In genomic region chr2:43224131-43224570, GRCh38 we compare ENCODE assay signal across 8 cellular contexts. TPM values are rescaled to one million over a fixed set of nuclear protein-coding genes. Genes with fewer than 3 reads are reported as not detected.
DNase-seq lines count a peak whose midpoint lies in the region; ATAC-seq and TF ChIP-seq lines count a peak whose summit lies in the region.

No MANE protein-coding gene starts in this region.

- H3K27me3 ChIP-seq in Caco-2 (replicated peaks; ENCODE audit: control insufficient read depth, insufficient read depth, low read length) (no peaks in the 10 kb centered on the region), MG63 (no peaks in the 10 kb centered on the region), duodenal mucosa (ENCODE audit: control insufficient read depth in 1 of 2, insufficient read depth in 2 of 2, low read length in 2 of 2) (no peaks in the 10 kb centered on the region), lung (ENCODE audit: control insufficient read depth, insufficient read depth) (no peaks in the 10 kb centered on the region)

- H3K27ac Mint-ChIP-seq in Caco-2 (ENCODE audit: unreplicated experiment), result peak overlapping the region; percentile 85

- H3K27me3 Mint-ChIP-seq in Caco-2 (ENCODE audit: insufficient read depth, unreplicated experiment), result no peaks in the 10 kb centered on the region

- H3K4me3 Mint-ChIP-seq in Caco-2 (ENCODE audit: unreplicated experiment), result peak overlapping the region; percentile 70

- 0 to 1% methylated on average over 40 to 41 of the region's 41 CpGs for WGBS in lung, 2 donors

- peak overlapping the region; percentile 98 for H3K4me3 ChIP-seq in Caco-2 (ENCODE audit: low read depth, low read length)
- H3K4me3 ChIP-seq in MG63, result peak overlapping the region; percentile 70
- H3K4me3 ChIP-seq in duodenal mucosa (ENCODE audit: low read depth in 1 of 2, low read length in 2 of 2), result peak overlapping the region; percentile 91 to 97
- H3K4me3 ChIP-seq in lung, result peak overlapping the region; percentile 92

- H3K27ac ChIP-seq in duodenal mucosa (ENCODE audit: low read depth, low read length) (peak overlapping the region; percentile 99), lung (ENCODE audit: low read depth in 1 of 2, low read length in 1 of 2) (peak overlapping the region; percentile 95 to 100)

- ATAC-seq in lung (ENCODE audit: insufficient read depth, low FRiP score) (no peak), HG03354 (IDR thresholded peaks at IDR 0.05; ENCODE audit: poor library complexity, severe bottlenecking, unreplicated experiment) (no peak), GM18498 (IDR thresholded peaks at IDR 0.05; ENCODE audit: unreplicated experiment) (no peak)

- H3K9ac ChIP-seq in duodenal mucosa (ENCODE audit: low read depth in 1 of 2, low read length in 2 of 2), result peak overlapping the region; percentile 79 to 91

- H3K36me3 ChIP-seq in Caco-2 (ENCODE audit: control insufficient read depth, insufficient read depth, low read length) (peaks cover 21% of the 10 kb centered on the region), MG63 (peaks cover 55% of the 10 kb centered on the region), duodenal mucosa (ENCODE audit: control insufficient read depth in 1 of 2, insufficient read depth in 2 of 2, low read length in 2 of 2) (peaks cover 24 to 35% of the 10 kb centered on the region in 2 donors), lung (ENCODE audit: control insufficient read depth in 2 of 2, insufficient read depth in 2 of 2, low read length in 2 of 2) (peaks cover 4 to 19% of the 10 kb centered on the region in 2 donors)

- no TSS peak for BruUV-seq in Caco-2 (replicated peaks; lab: Mats Ljungman, UMichigan)

- H3K9me3 Mint-ChIP-seq in Caco-2 (ENCODE audit: unreplicated experiment), result no peaks in the 10 kb centered on the region

- TF ChIP-seq CTCF in Caco-2 (IDR thresholded peaks at IDR 0.05; ENCODE audit: insufficient read depth in 1 of 2, low read depth in 1 of 2, low read length in 1 of 2, severe bottlenecking in 1 of 2, unreplicated experiment in 1 of 2), result peak in 1 of 2 experiments; percentile 61
- no peak for TF ChIP-seq CTCF in lung (IDR thresholded peaks at IDR 0.05; ENCODE audit: control extremely low read depth, extremely low read depth)

- H3K9me3 ChIP-seq in Caco-2 (no peaks in the 10 kb centered on the region), MG63 (no peaks in the 10 kb centered on the region), duodenal mucosa (ENCODE audit: control insufficient read depth in 1 of 2, low read length in 2 of 2) (no peaks in the 10 kb centered on the region), lung (ENCODE audit: control insufficient read depth in 2 of 2, insufficient read depth in 1 of 2, low read length in 1 of 2) (no peaks in the 10 kb centered on the region)

- DNase-seq in Caco-2 (peak; percentile 87 to 88), MG63 (peak; percentile 87), lung (ENCODE audit: low spot score) (peak; percentile 69)
- peak; percentile 72 for DNase-seq in activated CD4-positive, alpha-beta T cell treated with anti-CD3 and anti-CD28 coated beads, Interleukin-2, amount 50 U/mL, for 1 hour
- DNase-seq in stimulated activated CD8-positive, alpha-beta memory T cell treated with anti-CD3 and anti-CD28 coated beads, Interleukin-12 subunit alpha, Interleukin-12 subunit beta, amount 100 ng/mL, for 1 hour (ENCODE audit: low read depth), result peak; percentile 56

- intact Hi-C loops in Caco-2 (cut with micrococcal nuclease; ENCODE audit: unreplicated experiment), result no loop called here

- CTCF ChIA-PET in Caco-2 (lab: Charles Lee), result interaction anchor here (0.6 kb wide), 1 partner anchor 241 kb away, joined by 3 read pairs; no protein-coding TSS in a partner anchor

- peaks cover 22% of the 10 kb centered on the region for H3K4me1 Mint-ChIP-seq in Caco-2 (ENCODE audit: low read depth, unreplicated experiment)

- peaks cover 88% of the 10 kb centered on the region for H3K36me3 Mint-ChIP-seq in Caco-2 (ENCODE audit: insufficient read depth, unreplicated experiment)

- H3K4me1 ChIP-seq in Caco-2 (peaks cover 38% of the 10 kb centered on the region), duodenal mucosa (ENCODE audit: control insufficient read depth in 1 of 2, insufficient read depth in 2 of 2, low read length in 2 of 2) (peaks cover 39 to 42% of the 10 kb centered on the region in 2 donors), lung (ENCODE audit: control insufficient read depth in 2 of 2, insufficient read depth in 2 of 2, low read length in 2 of 2) (peaks cover 9% of the 10 kb centered on the region in 2 donors)

- POLR2A ChIA-PET in Caco-2 (lab: Charles Lee), result interaction anchor here (0.7 to 1.9 kb wide), 3 partner anchors 62 to 249 kb away, joined by 4 to 21 read pairs (median 11); no protein-coding TSS in a partner anchor

RNA-seq across cellular contexts. Expression of gene ZFP36L2, which starts 2.3 kb away (rescaled TPM):
- total RNA-seq in Caco-2 (2022) (225 and 237 TPM in 2 replicates), lung (100 to 1,000 TPM in 1 of 2 donors, 10 to 100 TPM in 1; 63.1 to 110 TPM)
- total RNA-seq in MG63 (2014; rRNA removed; shearing (Covaris generic); ENCODE audit: low replicate concordance), result 9.6 and 19.7 TPM in 2 replicates
- polyA plus RNA-seq in lung, result 10 to 100 TPM; 38.3 to 70.1 TPM
